Comparison of ENCODE assay signal across 30 cellular contexts in genomic region chr19:40920300-40921004, GRCh38. TPM values are rescaled to one million over a fixed set of nuclear protein-coding genes. Genes with fewer than 3 reads are reported as not detected.
DNase-seq lines count a peak whose midpoint lies in the region; ATAC-seq, FAIRE-seq and TF ChIP-seq lines count a peak whose summit lies in the region.
"Had no signal": no experiment of that assay in that cellular context is flagged by ENCODE, and none has a peak within 500 bp of the region (broad histone marks: within the 10 kb centered on the region; RNA-seq: fewer than 3 reads in every experiment).

No MANE protein-coding gene starts in this region.

- peaks cover 19% of the 10 kb centered on the region for H3K27me3 Mint-ChIP-seq in HFFc6 (ENCODE audit: insufficient read depth)
- peaks cover 6% of the 10 kb centered on the region for H3K27me3 Mint-ChIP-seq in activated CD4-positive, alpha-beta T cell treated with anti-CD3 and anti-CD28 coated beads, Interleukin-2, amount 10 ng/mL, durations not matched to agents 7 days and 5 days

- TF ChIP-seq RAD21 in A549 (conservative IDR thresholded peaks at IDR 0.05 in 1 of 2, IDR thresholded peaks at IDR 0.05 in 1 of 2): no peak

- H3K4me3 ChIP-seq in A549 (no peak overlapping the region), prostate gland (no peak overlapping the region), lower lobe of right lung (no peak overlapping the region)
- H3K4me3 ChIP-seq: psoas muscle, SJCRH30, thyroid gland had no signal

- TF ChIP-seq EP300 in A549 (IDR thresholded peaks at IDR 0.05): no peak

- intact Hi-C loops in prostate gland (cut with DNase I): no loop called here
- intact Hi-C loops in lower lobe of right lung (cut with DNase I): no loop called here

- TF ChIP-seq POLR2A in A549 (IDR thresholded peaks at IDR 0.05; ENCODE audit: low read length) (no peak), prostate gland (IDR thresholded peaks at IDR 0.05) (no peak)

- H3K9me3 Mint-ChIP-seq in HFFc6: peaks cover 23% of the 10 kb centered on the region
- peaks cover 20% of the 10 kb centered on the region for H3K9me3 Mint-ChIP-seq in activated CD4-positive, alpha-beta T cell treated with anti-CD3 and anti-CD28 coated beads, Interleukin-2, amount 10 ng/mL, durations not matched to agents 7 days and 5 days

- H3K36me3 ChIP-seq in prostate gland (no peaks in the 10 kb centered on the region), lower lobe of right lung (no peaks in the 10 kb centered on the region)
- H3K36me3 ChIP-seq: neutrophil, SJCRH30, thyroid gland had no signal

- no peak for FAIRE-seq in A549 (lab: Jason Lieb, UNC)
- FAIRE-seq: GM18507, keratinocyte had no signal

- H3K27ac Mint-ChIP-seq in HFFc6: peak overlapping the region; percentile 16; the same call in 1 of the 2 replicates
- no peak overlapping the region for H3K27ac Mint-ChIP-seq in activated CD4-positive, alpha-beta T cell treated with anti-CD3 and anti-CD28 coated beads, Interleukin-2, amount 10 ng/mL, durations not matched to agents 7 days and 5 days
- H3K27ac Mint-ChIP-seq: activated T-cell treated with anti-CD3 and anti-CD28 coated beads, Interleukin-2, amount 50 U/mL, for 72 hours; memory B cell; stimulated activated naive CD8-positive, alpha-beta T cell treated with anti-CD3 and anti-CD28 coated beads, Interleukin-15, Interleukin-2, amounts not matched to agents 100 ng/mL and 50 ng/mL, for 24 hours; WTC11 had no signal

- H3K4me2 ChIP-seq in A549: peak overlapping the region; percentile 41

- WGBS in A549 (ENCODE audit: missing lambda C conversion rate): 83% methylated on average over 4 of the region's 4 CpGs
- 89% methylated on average over 4 of the region's 4 CpGs for WGBS in prostate gland

- DNase-seq in A549 (ENCODE audit: low read depth in 1 of 2, low spot score in 1 of 2) (no peak), HFFc6 (no peak), epithelial cell of prostate (ENCODE audit: low read depth, low spot score) (no peak), prostate gland (ENCODE audit: low spot score) (no peak), lower lobe of right lung (no peak), HT-29 (ENCODE audit: low spot score) (no peak)
- no peak for DNase-seq in activated CD4-positive, alpha-beta T cell treated with anti-CD3 and anti-CD28 coated beads, Interleukin-2, amount 10 ng/mL, durations not matched to agents 7 days and 5 days
- DNase-seq: activated naive CD4-positive, alpha-beta T cell; activated T-cell treated with anti-CD3 and anti-CD28 coated beads, Interleukin-2, amount 50 U/mL, for 72 hours; C1 segment of cervical spinal cord; Kasumi-1; NCI-H1694; NCI-H2171; NCI-H524 treated with DMSO at 0.1 percent for 48 hours; psoas muscle; SJCRH30; thyroid gland had no signal

- peaks cover 41% of the 10 kb centered on the region for H3K9me3 ChIP-seq in A549
- H3K9me3 ChIP-seq in prostate gland: no peaks in the 10 kb centered on the region
- peaks cover 14% of the 10 kb centered on the region for H3K9me3 ChIP-seq in lower lobe of right lung
- H3K9me3 ChIP-seq: neutrophil, thyroid gland had no signal

- POLR2A ChIA-PET in A549 (lab: Yijun Ruan, JAX): no interaction called here
- POLR2A ChIA-PET in activated CD4-positive, alpha-beta T cell treated with anti-CD3 and anti-CD28 coated beads, Interleukin-2, amount 10 ng/mL, durations not matched to agents 7 days and 5 days (lab: Charles Lee): no interaction called here

- H3K4me1 Mint-ChIP-seq in HFFc6 (ENCODE audit: low read depth): peaks cover 10% of the 10 kb centered on the region
- no peaks in the 10 kb centered on the region for H3K4me1 Mint-ChIP-seq in activated CD4-positive, alpha-beta T cell treated with anti-CD3 and anti-CD28 coated beads, Interleukin-2, amount 10 ng/mL, durations not matched to agents 7 days and 5 days
- H3K4me1 Mint-ChIP-seq: memory B cell, WTC11 had no signal

- H3K4me3 Mint-ChIP-seq in HFFc6: no peak overlapping the region
- no peak overlapping the region for H3K4me3 Mint-ChIP-seq in activated CD4-positive, alpha-beta T cell treated with anti-CD3 and anti-CD28 coated beads, Interleukin-2, amount 10 ng/mL, durations not matched to agents 7 days and 5 days
- H3K4me3 Mint-ChIP-seq: activated T-cell treated with anti-CD3 and anti-CD28 coated beads, Interleukin-2, amount 50 U/mL, for 72 hours; memory B cell; stimulated activated naive CD8-positive, alpha-beta T cell treated with anti-CD3 and anti-CD28 coated beads, Interleukin-15, Interleukin-2, amounts not matched to agents 100 ng/mL and 50 ng/mL, for 24 hours; WTC11 had no signal

- H3K36me3 Mint-ChIP-seq in HFFc6 (ENCODE audit: low read depth): peaks cover 6% of the 10 kb centered on the region; the same call in 1 of the 2 replicates
- H3K36me3 Mint-ChIP-seq in activated CD4-positive, alpha-beta T cell treated with anti-CD3 and anti-CD28 coated beads, Interleukin-2, amount 10 ng/mL, durations not matched to agents 7 days and 5 days (ENCODE audit: low read depth): no peaks in the 10 kb centered on the region

- TF ChIP-seq CTCF in A549 (IDR thresholded peaks at IDR 0.05): no peak
- no peak for TF ChIP-seq CTCF in HFFc6 (IDR thresholded peaks at IDR 0.05)
- TF ChIP-seq CTCF in prostate gland (IDR thresholded peaks at IDR 0.05): no peak
- TF ChIP-seq CTCF in lower lobe of right lung (IDR thresholded peaks at IDR 0.05): no peak

- CTCF ChIA-PET in A549 (lab: Yijun Ruan, JAX): interaction anchor here (0.9 to 2.2 kb wide), 5 partner anchors 12 to 257 kb away, joined by 3 to 7 read pairs (median 3); no protein-coding TSS in a partner anchor
- CTCF ChIA-PET in activated CD4-positive, alpha-beta T cell treated with anti-CD3 and anti-CD28 coated beads, Interleukin-2, amount 10 ng/mL, durations not matched to agents 7 days and 5 days (lab: Charles Lee): no interaction called here

- H3K4me1 ChIP-seq in A549: peaks cover 47% of the 10 kb centered on the region
- H3K4me1 ChIP-seq in prostate gland (replicated peaks): peaks cover 7% of the 10 kb centered on the region
- peaks cover 13% of the 10 kb centered on the region for H3K4me1 ChIP-seq in lower lobe of right lung
- H3K4me1 ChIP-seq: psoas muscle, SJCRH30, thyroid gland had no signal

- peak overlapping the region; percentile 59 to 67 for H3K27ac ChIP-seq in A549
- H3K27ac ChIP-seq in epithelial cell of prostate: peak overlapping the region; percentile 59
- H3K27ac ChIP-seq in prostate gland: peak overlapping the region; percentile 20 to 46
- H3K27ac ChIP-seq in lower lobe of right lung: no peak overlapping the region
- H3K27ac ChIP-seq: neutrophil, psoas muscle, SJCRH30, thyroid gland had no signal

- no peaks in the 10 kb centered on the region for H3K27me3 ChIP-seq in prostate gland (replicated peaks; ENCODE audit: insufficient read depth)
- no peaks in the 10 kb centered on the region for H3K27me3 ChIP-seq in lower lobe of right lung (ENCODE audit: low read depth)
- H3K27me3 ChIP-seq: neutrophil, thyroid gland had no signal

- no peak for ATAC-seq in A549
- ATAC-seq in lower lobe of right lung: no peak
- ATAC-seq in GM21723 (IDR thresholded peaks at IDR 0.05; ENCODE audit: unreplicated experiment): no peak
- ATAC-seq: activated T-cell treated with anti-CD3 and anti-CD28 coated beads, Interleukin-2, amount 50 U/mL, for 72 hours; psoas muscle; WTC11 had no signal

TF ChIP-seq in A549, 52 proteins besides CTCF, POLR2A, EP300 and RAD21 (continues in another document):
- peak; percentile 45; the same call in 1 of the 2 replicates for TF ChIP-seq ATOH8 (CRISPR knock-in tag; IDR thresholded peaks at IDR 0.05; ENCODE audit: low read depth)
- TF ChIP-seq CBX8 (IDR thresholded peaks at IDR 0.05): no peak
- TF ChIP-seq REST (IDR thresholded peaks at IDR 0.05): no peak
- peak; percentile 84 for TF ChIP-seq KDM1A (IDR thresholded peaks at IDR 0.05; ENCODE audit: low read depth)

RNA-seq across cellular contexts. Expression of gene CYP2A7, which starts 38.4 kb away (rescaled TPM):
- polyA plus RNA-seq in A549 (2011; rRNA removed) (not detected in 2 replicates), A549 (2017; fragmentation: RNase III; extraction: RNeasy Plus Mini Kit Qiagen cat#74134 plus additional on column Dnase treatment) (not detected in 3 replicates)
- not detected in 2 replicates for polyA plus RNA-seq in A549 (2012; cell fraction: cytosol; rRNA removed)
- not detected in 2 replicates for polyA plus RNA-seq in A549 (2012; cell fraction: nucleus; rRNA removed)
- polyA minus RNA-seq in A549 (2011; rRNA and poly(A)+ RNA removed): not detected in 2 replicates
- not detected for total RNA-seq in HFFc6 (2021; fragmentation: NEBNext Ultra II Directional; extraction: Animal tissue kit (Norgen Biotek cat#: 25700))
- total RNA-seq in prostate gland (not detected), lower lobe of right lung (0.68 TPM)
- not detected in 2 replicates for total RNA-seq in HT-29 (2014; rRNA removed; shearing (Covaris generic))
- total RNA-seq in activated CD4-positive, alpha-beta T cell treated with anti-CD3 and anti-CD28 coated beads, Interleukin-2, amount 10 ng/mL, durations not matched to agents 7 days and 5 days: not detected
- total RNA-seq: activated T-cell treated with anti-CD3 and anti-CD28 coated beads, Interleukin-2, amount 50 U/mL, for 72 hours; cerebellum; Daoy; glomerular endothelial cell; SJCRH30; skeletal muscle tissue; thyroid gland; WTC11 had no signal
- polyA plus RNA-seq: adipose tissue, AG04450, keratinocyte, psoas muscle had no signal
